Comparison of ENCODE assay signal across 1 cellular context in genomic region chr9:133269537-133270357, GRCh38.
TF ChIP-seq lines count a peak whose summit lies in the region.

No MANE protein-coding gene starts in this region.

TF ChIP-seq in K562, 482 proteins besides CTCF, POLR2A, EP300 and RAD21 (continued from another document):
- TF ChIP-seq MTA2 (IDR thresholded peaks at IDR 0.05; ENCODE audit: low read depth) (0 out of 2 replicates have a peak, but pooled peaks have one; percentile 20), MYBL2 (IDR thresholded peaks at IDR 0.05; ENCODE audit: low read depth) (peak; percentile 48), MYBL2 (CRISPR knock-in tag; IDR thresholded peaks at IDR 0.05; ENCODE audit: borderline replicate concordance) (no peak), L3MBTL2 (IDR thresholded peaks at IDR 0.05) (0 out of 2 replicates have a peak, but pooled peaks have one; percentile 23), ZNF668 (CRISPR knock-in tag; IDR thresholded peaks at IDR 0.05) (0 out of 2 replicates have a peak, but pooled peaks have one; percentile 18), FOSL1 (tag; conservative IDR thresholded peaks at IDR 0.05) (peak; percentile 89), SMARCA4 (IDR thresholded peaks at IDR 0.05) (peak; percentile 82), ATF1 (CRISPR knock-in tag; IDR thresholded peaks at IDR 0.05) (no peak), ATF1 (tag; IDR thresholded peaks at IDR 0.05) (0 out of 2 replicates have a peak, but pooled peaks have one; percentile 32), NFRKB (IDR thresholded peaks at IDR 0.05; ENCODE audit: low read depth) (peak; percentile 54; the same call in 1 of the 2 replicates), ZNF740 (CRISPR knock-in tag; IDR thresholded peaks at IDR 0.05) (no peak), ZNF740 (tag; IDR thresholded peaks at IDR 0.05) (0 out of 4 replicates have a peak, but pooled peaks of 1 of the 2 experiments have one; percentile 7), CCNT2 (IDR thresholded peaks at IDR 0.05; ENCODE audit: borderline replicate concordance, extremely low read depth, insufficient read length, low read depth, low read length) (no peak), ARID1B (IDR thresholded peaks at IDR 0.05) (peak; percentile 69), MAZ (CRISPR knock-in tag; conservative IDR thresholded peaks at IDR 0.05 in 1 of 2, IDR thresholded peaks at IDR 0.05 in 1 of 2) (peak in 1 of 2 experiments; percentile 16; a peak in 1 of 4 replicates), BHLHE40 (IDR thresholded peaks at IDR 0.05; ENCODE audit: low read length) (peak; percentile 61), NFE2 (IDR thresholded peaks at IDR 0.05; ENCODE audit: low read depth) (0 out of 2 replicates have a peak, but pooled peaks have one; percentile 19), JUN (IDR thresholded peaks at IDR 0.05; ENCODE audit: borderline replicate concordance, low read depth, low read length) (0 out of 2 replicates have a peak, but pooled peaks have one; percentile 23), JUN (CRISPR knock-in tag; IDR thresholded peaks at IDR 0.05; ENCODE audit: borderline replicate concordance) (no peak), ZNF592 (IDR thresholded peaks at IDR 0.05) (peak; percentile 81; the same call in 1 of the 2 replicates), TAF9B (IDR thresholded peaks at IDR 0.05; ENCODE audit: partially characterized antibody) (peak; percentile 8), DMBX1 (CRISPR knock-in tag; IDR thresholded peaks at IDR 0.05; ENCODE audit: borderline replicate concordance) (peak; percentile 51)
- TF ChIP-seq, protein P1, sequence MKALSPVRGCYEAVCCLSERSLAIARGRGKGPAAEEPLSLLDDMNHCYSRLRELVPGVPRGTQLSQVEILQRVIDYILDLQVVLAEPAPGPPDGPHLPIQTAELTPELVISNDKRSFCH (CRISPR knock-in tag; IDR thresholded peaks at IDR 0.05), result no peak
- TF ChIP-seq, protein P1 (tag; IDR thresholded peaks at IDR 0.05), result 0 out of 2 replicates have a peak, but pooled peaks have one; percentile 31
- TF ChIP-seq, protein P2, sequence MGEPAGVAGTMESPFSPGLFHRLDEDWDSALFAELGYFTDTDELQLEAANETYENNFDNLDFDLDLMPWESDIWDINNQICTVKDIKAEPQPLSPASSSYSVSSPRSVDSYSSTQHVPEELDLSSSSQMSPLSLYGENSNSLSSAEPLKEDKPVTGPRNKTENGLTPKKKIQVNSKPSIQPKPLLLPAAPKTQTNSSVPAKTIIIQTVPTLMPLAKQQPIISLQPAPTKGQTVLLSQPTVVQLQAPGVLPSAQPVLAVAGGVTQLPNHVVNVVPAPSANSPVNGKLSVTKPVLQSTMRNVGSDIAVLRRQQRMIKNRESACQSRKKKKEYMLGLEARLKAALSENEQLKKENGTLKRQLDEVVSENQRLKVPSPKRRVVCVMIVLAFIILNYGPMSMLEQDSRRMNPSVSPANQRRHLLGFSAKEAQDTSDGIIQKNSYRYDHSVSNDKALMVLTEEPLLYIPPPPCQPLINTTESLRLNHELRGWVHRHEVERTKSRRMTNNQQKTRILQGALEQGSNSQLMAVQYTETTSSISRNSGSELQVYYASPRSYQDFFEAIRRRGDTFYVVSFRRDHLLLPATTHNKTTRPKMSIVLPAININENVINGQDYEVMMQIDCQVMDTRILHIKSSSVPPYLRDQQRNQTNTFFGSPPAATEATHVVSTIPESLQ (CRISPR knock-in tag; IDR thresholded peaks at IDR 0.05), result no peak
- TF ChIP-seq, protein P3, sequence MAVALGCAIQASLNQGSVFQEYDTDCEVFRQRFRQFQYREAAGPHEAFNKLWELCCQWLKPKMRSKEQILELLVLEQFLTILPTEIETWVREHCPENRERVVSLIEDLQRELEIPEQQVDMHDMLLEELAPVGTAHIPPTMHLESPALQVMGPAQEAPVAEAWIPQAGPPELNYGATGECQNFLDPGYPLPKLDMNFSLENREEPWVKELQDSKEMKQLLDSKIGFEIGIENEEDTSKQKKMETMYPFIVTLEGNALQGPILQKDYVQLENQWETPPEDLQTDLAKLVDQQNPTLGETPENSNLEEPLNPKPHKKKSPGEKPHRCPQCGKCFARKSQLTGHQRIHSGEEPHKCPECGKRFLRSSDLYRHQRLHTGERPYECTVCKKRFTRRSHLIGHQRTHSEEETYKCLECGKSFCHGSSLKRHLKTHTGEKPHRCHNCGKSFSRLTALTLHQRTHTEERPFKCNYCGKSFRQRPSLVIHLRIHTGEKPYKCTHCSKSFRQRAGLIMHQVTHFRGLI (CRISPR knock-in tag; IDR thresholded peaks at IDR 0.05), result no peak
- TF ChIP-seq, protein P4, sequence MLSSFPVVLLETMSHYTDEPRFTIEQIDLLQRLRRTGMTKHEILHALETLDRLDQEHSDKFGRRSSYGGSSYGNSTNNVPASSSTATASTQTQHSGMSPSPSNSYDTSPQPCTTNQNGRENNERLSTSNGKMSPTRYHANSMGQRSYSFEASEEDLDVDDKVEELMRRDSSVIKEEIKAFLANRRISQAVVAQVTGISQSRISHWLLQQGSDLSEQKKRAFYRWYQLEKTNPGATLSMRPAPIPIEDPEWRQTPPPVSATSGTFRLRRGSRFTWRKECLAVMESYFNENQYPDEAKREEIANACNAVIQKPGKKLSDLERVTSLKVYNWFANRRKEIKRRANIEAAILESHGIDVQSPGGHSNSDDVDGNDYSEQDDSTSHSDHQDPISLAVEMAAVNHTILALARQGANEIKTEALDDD (IDR thresholded peaks at IDR 0.05), result peak; percentile 83
